In genomic region chr16:3400779-3401688, GRCh38 we compare ENCODE assay signal across 1 cellular context.
TF ChIP-seq lines count a peak whose summit lies in the region.

ZNF174 (plus strand) TSS chr16:3401215; CDS start chr16:3402005, 790 bp downstream.
ZSCAN32 (minus strand) TSS chr16:3401004; CDS start chr16:3397557, 3,447 bp downstream.

TF ChIP-seq in K562, 482 proteins besides CTCF, POLR2A, EP300 and RAD21 (continued from another document and continues in another):
- TF ChIP-seq, protein P1, sequence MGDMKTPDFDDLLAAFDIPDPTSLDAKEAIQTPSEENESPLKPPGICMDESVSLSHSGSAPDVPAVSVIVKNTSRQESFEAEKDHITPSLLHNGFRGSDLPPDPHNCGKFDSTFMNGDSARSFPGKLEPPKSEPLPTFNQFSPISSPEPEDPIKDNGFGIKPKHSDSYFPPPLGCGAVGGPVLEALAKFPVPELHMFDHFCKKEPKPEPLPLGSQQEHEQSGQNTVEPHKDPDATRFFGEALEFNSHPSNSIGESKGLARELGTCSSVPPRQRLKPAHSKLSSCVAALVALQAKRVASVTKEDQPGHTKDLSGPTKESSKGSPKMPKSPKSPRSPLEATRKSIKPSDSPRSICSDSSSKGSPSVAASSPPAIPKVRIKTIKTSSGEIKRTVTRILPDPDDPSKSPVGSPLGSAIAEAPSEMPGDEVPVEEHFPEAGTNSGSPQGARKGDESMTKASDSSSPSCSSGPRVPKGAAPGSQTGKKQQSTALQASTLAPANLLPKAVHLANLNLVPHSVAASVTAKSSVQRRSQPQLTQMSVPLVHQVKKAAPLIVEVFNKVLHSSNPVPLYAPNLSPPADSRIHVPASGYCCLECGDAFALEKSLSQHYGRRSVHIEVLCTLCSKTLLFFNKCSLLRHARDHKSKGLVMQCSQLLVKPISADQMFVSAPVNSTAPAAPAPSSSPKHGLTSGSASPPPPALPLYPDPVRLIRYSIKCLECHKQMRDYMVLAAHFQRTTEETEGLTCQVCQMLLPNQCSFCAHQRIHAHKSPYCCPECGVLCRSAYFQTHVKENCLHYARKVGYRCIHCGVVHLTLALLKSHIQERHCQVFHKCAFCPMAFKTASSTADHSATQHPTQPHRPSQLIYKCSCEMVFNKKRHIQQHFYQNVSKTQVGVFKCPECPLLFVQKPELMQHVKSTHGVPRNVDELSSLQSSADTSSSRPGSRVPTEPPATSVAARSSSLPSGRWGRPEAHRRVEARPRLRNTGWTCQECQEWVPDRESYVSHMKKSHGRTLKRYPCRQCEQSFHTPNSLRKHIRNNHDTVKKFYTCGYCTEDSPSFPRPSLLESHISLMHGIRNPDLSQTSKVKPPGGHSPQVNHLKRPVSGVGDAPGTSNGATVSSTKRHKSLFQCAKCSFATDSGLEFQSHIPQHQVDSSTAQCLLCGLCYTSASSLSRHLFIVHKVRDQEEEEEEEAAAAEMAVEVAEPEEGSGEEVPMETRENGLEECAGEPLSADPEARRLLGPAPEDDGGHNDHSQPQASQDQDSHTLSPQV (IDR thresholded peaks at IDR 0.05): no peak; the same call in 1 of the 2 replicates
- no peak for TF ChIP-seq ZNF280A (IDR thresholded peaks at IDR 0.05; ENCODE audit: low read depth, partially characterized antibody)
- no peak for TF ChIP-seq ZFPM2 (CRISPR knock-in tag; IDR thresholded peaks at IDR 0.05)
- no peak for TF ChIP-seq HLTF (IDR thresholded peaks at IDR 0.05)
- no peak for TF ChIP-seq USF2 (CRISPR knock-in tag; IDR thresholded peaks at IDR 0.05)
- TF ChIP-seq, protein P2, sequence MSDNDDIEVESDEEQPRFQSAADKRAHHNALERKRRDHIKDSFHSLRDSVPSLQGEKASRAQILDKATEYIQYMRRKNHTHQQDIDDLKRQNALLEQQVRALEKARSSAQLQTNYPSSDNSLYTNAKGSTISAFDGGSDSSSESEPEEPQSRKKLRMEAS (CRISPR knock-in tag; IDR thresholded peaks at IDR 0.05): no peak; the same call in none of the 2 replicates
- no peak for TF ChIP-seq ZNF436 (CRISPR knock-in tag; IDR thresholded peaks at IDR 0.05)
- TF ChIP-seq MCM5 (IDR thresholded peaks at IDR 0.05; ENCODE audit: low read depth): no peak
- no peak for TF ChIP-seq STAT6 (CRISPR knock-in tag; IDR thresholded peaks at IDR 0.05)
- TF ChIP-seq ZNF140 (CRISPR knock-in tag; IDR thresholded peaks at IDR 0.05): no peak
- TF ChIP-seq CREM (IDR thresholded peaks at IDR 0.05; ENCODE audit: low read depth): peak; percentile 90
- no peak for TF ChIP-seq ZBED1 (IDR thresholded peaks at IDR 0.05)
- TF ChIP-seq ZNF395 (CRISPR knock-in tag; IDR thresholded peaks at IDR 0.05): 0 out of 2 replicates have a peak, but pooled peaks have one; percentile 15
- TF ChIP-seq FOXJ3 (CRISPR knock-in tag; IDR thresholded peaks at IDR 0.05): no peak
- no peak for TF ChIP-seq PRPF4 (IDR thresholded peaks at IDR 0.05; ENCODE audit: insufficient read depth, low read depth, low read length, poor library complexity, severe bottlenecking)
- TF ChIP-seq CXXC5 (CRISPR knock-in tag; IDR thresholded peaks at IDR 0.05): peak; percentile 89
- TF ChIP-seq MAFG (tag; conservative IDR thresholded peaks at IDR 0.05): no peak
- TF ChIP-seq ZNF75A (CRISPR knock-in tag; IDR thresholded peaks at IDR 0.05): no peak
- no peak for TF ChIP-seq PATZ1 (CRISPR knock-in tag; IDR thresholded peaks at IDR 0.05; ENCODE audit: borderline replicate concordance)
- TF ChIP-seq TBL1XR1 (IDR thresholded peaks at IDR 0.05; ENCODE audit: low read length in 2 of 2): no peak
- TF ChIP-seq, protein P3, sequence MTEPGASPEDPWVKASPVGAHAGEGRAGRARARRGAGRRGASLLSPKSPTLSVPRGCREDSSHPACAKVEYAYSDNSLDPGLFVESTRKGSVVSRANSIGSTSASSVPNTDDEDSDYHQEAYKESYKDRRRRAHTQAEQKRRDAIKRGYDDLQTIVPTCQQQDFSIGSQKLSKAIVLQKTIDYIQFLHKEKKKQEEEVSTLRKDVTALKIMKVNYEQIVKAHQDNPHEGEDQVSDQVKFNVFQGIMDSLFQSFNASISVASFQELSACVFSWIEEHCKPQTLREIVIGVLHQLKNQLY (CRISPR knock-in tag; conservative IDR thresholded peaks at IDR 0.05): no peak
- TF ChIP-seq, protein P4, sequence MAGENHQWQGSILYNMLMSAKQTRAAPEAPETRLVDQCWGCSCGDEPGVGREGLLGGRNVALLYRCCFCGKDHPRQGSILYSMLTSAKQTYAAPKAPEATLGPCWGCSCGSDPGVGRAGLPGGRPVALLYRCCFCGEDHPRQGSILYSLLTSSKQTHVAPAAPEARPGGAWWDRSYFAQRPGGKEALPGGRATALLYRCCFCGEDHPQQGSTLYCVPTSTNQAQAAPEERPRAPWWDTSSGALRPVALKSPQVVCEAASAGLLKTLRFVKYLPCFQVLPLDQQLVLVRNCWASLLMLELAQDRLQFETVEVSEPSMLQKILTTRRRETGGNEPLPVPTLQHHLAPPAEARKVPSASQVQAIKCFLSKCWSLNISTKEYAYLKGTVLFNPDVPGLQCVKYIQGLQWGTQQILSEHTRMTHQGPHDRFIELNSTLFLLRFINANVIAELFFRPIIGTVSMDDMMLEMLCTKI (IDR thresholded peaks at IDR 0.05; ENCODE audit: partially characterized antibody): no peak
- no peak for TF ChIP-seq HDAC2 (IDR thresholded peaks at IDR 0.05)
- TF ChIP-seq KAT2B (IDR thresholded peaks at IDR 0.05; ENCODE audit: low read depth, low read length): no peak
- TF ChIP-seq, protein P5, sequence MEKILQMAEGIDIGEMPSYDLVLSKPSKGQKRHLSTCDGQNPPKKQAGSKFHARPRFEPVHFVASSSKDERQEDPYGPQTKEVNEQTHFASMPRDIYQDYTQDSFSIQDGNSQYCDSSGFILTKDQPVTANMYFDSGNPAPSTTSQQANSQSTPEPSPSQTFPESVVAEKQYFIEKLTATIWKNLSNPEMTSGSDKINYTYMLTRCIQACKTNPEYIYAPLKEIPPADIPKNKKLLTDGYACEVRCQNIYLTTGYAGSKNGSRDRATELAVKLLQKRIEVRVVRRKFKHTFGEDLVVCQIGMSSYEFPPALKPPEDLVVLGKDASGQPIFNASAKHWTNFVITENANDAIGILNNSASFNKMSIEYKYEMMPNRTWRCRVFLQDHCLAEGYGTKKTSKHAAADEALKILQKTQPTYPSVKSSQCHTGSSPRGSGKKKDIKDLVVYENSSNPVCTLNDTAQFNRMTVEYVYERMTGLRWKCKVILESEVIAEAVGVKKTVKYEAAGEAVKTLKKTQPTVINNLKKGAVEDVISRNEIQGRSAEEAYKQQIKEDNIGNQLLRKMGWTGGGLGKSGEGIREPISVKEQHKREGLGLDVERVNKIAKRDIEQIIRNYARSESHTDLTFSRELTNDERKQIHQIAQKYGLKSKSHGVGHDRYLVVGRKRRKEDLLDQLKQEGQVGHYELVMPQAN (IDR thresholded peaks at IDR 0.05; ENCODE audit: borderline replicate concordance): 0 out of 2 replicates have a peak, but pooled peaks have one; percentile 6
- no peak for TF ChIP-seq BCOR (IDR thresholded peaks at IDR 0.05)
- no peak for TF ChIP-seq NFRKB (IDR thresholded peaks at IDR 0.05; ENCODE audit: low read depth)
- no peak for TF ChIP-seq ARNT (IDR thresholded peaks at IDR 0.05)
- TF ChIP-seq LCOR (CRISPR knock-in tag; IDR thresholded peaks at IDR 0.05): no peak
- 0 out of 2 replicates have a peak, but pooled peaks have one; percentile 53 for TF ChIP-seq ZNF232 (CRISPR knock-in tag; IDR thresholded peaks at IDR 0.05)
- TF ChIP-seq, protein P6, sequence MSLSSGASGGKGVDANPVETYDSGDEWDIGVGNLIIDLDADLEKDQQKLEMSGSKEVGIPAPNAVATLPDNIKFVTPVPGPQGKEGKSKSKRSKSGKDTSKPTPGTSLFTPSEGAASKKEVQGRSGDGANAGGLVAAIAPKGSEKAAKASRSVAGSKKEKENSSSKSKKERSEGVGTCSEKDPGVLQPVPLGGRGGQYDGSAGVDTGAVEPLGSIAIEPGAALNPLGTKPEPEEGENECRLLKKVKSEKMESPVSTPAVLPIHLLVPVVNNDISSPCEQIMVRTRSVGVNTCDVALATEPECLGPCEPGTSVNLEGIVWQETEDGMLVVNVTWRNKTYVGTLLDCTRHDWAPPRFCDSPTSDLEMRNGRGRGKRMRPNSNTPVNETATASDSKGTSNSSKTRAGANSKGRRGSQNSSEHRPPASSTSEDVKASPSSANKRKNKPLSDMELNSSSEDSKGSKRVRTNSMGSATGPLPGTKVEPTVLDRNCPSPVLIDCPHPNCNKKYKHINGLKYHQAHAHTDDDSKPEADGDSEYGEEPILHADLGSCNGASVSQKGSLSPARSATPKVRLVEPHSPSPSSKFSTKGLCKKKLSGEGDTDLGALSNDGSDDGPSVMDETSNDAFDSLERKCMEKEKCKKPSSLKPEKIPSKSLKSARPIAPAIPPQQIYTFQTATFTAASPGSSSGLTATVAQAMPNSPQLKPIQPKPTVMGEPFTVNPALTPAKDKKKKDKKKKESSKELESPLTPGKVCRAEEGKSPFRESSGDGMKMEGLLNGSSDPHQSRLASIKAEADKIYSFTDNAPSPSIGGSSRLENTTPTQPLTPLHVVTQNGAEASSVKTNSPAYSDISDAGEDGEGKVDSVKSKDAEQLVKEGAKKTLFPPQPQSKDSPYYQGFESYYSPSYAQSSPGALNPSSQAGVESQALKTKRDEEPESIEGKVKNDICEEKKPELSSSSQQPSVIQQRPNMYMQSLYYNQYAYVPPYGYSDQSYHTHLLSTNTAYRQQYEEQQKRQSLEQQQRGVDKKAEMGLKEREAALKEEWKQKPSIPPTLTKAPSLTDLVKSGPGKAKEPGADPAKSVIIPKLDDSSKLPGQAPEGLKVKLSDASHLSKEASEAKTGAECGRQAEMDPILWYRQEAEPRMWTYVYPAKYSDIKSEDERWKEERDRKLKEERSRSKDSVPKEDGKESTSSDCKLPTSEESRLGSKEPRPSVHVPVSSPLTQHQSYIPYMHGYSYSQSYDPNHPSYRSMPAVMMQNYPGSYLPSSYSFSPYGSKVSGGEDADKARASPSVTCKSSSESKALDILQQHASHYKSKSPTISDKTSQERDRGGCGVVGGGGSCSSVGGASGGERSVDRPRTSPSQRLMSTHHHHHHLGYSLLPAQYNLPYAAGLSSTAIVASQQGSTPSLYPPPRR (CRISPR knock-in tag; IDR thresholded peaks at IDR 0.05; ENCODE audit: borderline replicate concordance): no peak
